Comparison of ENCODE assay signal across 8 cellular contexts in genomic region chr13:106565127-106565775, GRCh38. TPM values are rescaled to one million over a fixed set of nuclear protein-coding genes. Genes with fewer than 3 reads are reported as not detected.
DNase-seq lines count a peak whose midpoint lies in the region; ATAC-seq and TF ChIP-seq lines count a peak whose summit lies in the region.

No MANE protein-coding gene starts in this region.

- H3K36me3 ChIP-seq in breast epithelium, result no peaks in the 10 kb centered on the region

- TF ChIP-seq CTCF in CD4-positive, alpha-beta T cell (IDR thresholded peaks at IDR 0.05), result no peak
- TF ChIP-seq CTCF in breast epithelium (IDR thresholded peaks at IDR 0.05) (no peak), neural crest cell (conservative IDR thresholded peaks at IDR 0.05) (no peak)

- POLR2A ChIA-PET in CD4-positive, alpha-beta T cell (lab: Charles Lee), result interaction anchor here (0.8 to 3.6 kb wide), 2 partner anchors 26 to 30 kb away, joined by 3 to 35 read pairs; partner anchors contain the start of gene EFNB2

- intact Hi-C loops in CD4-positive, alpha-beta T cell (cut with DNase I, micrococcal nuclease), result loop anchor here in 1 of 2 experiments (5.0 kb wide), 1 partner anchor 1652 kb away; the partner anchor contains the start of genes ABHD13 and LIG4
- intact Hi-C loops in breast epithelium (cut with DNase I; ENCODE audit: low total_unique reads), result no loop called here

- no peaks in the 10 kb centered on the region for H3K27me3 Mint-ChIP-seq in CD4-positive, alpha-beta T cell
- H3K27me3 Mint-ChIP-seq in neural crest cell (ENCODE audit: low read depth), result no peaks in the 10 kb centered on the region

- no peak for TF ChIP-seq POLR2A in breast epithelium (IDR thresholded peaks at IDR 0.05)

- ATAC-seq in CD4-positive, alpha-beta T cell (ENCODE audit: poor library complexity), result no peak
- ATAC-seq in GM19395 (IDR thresholded peaks at IDR 0.05; ENCODE audit: unreplicated experiment), result no peak
- no peak for ATAC-seq in GM18502 (IDR thresholded peaks at IDR 0.05; ENCODE audit: poor library complexity, unreplicated experiment)

- peaks cover 0 to 25% of the 10 kb centered on the region in 2 donors for H3K4me1 ChIP-seq in breast epithelium

- H3K4me3 ChIP-seq in breast epithelium, result peak overlapping the region; percentile 40 to 96 (median 89)

- H3K4me1 Mint-ChIP-seq in CD4-positive, alpha-beta T cell (ENCODE audit: low read depth), result peaks cover 77% of the 10 kb centered on the region
- peaks cover 72% of the 10 kb centered on the region for H3K4me1 Mint-ChIP-seq in neural crest cell

- CTCF ChIA-PET in CD4-positive, alpha-beta T cell (lab: Charles Lee), result interaction anchor here (2.3 kb wide), 1 partner anchor 29 kb away, joined by 9 read pairs; no protein-coding TSS in a partner anchor

- in situ Hi-C loops in KBM-7 (cut with MboI; ENCODE audit: low pct_unique_long_range_greater_than_20kb, low sequenced_read_pairs), result loop anchor here (25.0 kb wide), 1 partner anchor 347 kb away; no protein-coding TSS in a partner anchor

- H3K4me3 Mint-ChIP-seq in CD4-positive, alpha-beta T cell, result peak overlapping the region; percentile 94
- peak overlapping the region; percentile 98 for H3K4me3 Mint-ChIP-seq in neural crest cell

- DNase-seq in CD4-positive, alpha-beta T cell, result no peak
- peak; percentile 61 for DNase-seq in KBM-7
- DNase-seq in breast epithelium (ENCODE audit: low spot score in 2 of 2), result no peak
- DNase-seq in neural crest cell (ENCODE audit: low read depth, low spot score), result no peak
- DNase-seq in activated CD4-positive, CD25-positive, alpha-beta regulatory T cell (lab: John Stamatoyannopoulos, UW), result no peak
- no peak for DNase-seq in occipital lobe (lab: John Stamatoyannopoulos, UW)

- H3K9me3 ChIP-seq in CD4-positive, alpha-beta T cell (ENCODE audit: control insufficient read depth, low read length), result no peaks in the 10 kb centered on the region
- no peaks in the 10 kb centered on the region for H3K9me3 ChIP-seq in breast epithelium

- H3K36me3 Mint-ChIP-seq in CD4-positive, alpha-beta T cell (ENCODE audit: low read depth), result peaks cover 28% of the 10 kb centered on the region
- peaks cover 3% of the 10 kb centered on the region for H3K36me3 Mint-ChIP-seq in neural crest cell (ENCODE audit: low read depth)

- H3K27me3 ChIP-seq in CD4-positive, alpha-beta T cell (ENCODE audit: control insufficient read depth, insufficient read depth, low read length), result no peaks in the 10 kb centered on the region
- H3K27me3 ChIP-seq in breast epithelium, result no peaks in the 10 kb centered on the region

- H3K27ac Mint-ChIP-seq in CD4-positive, alpha-beta T cell, result peak overlapping the region; percentile 92
- peak overlapping the region; percentile 6 for H3K27ac Mint-ChIP-seq in neural crest cell (ENCODE audit: unreplicated experiment)

- H3K27ac ChIP-seq in CD4-positive, alpha-beta T cell (ENCODE audit: low read depth, low read length), result no peak overlapping the region
- no peak overlapping the region for H3K27ac ChIP-seq in breast epithelium

- no peaks in the 10 kb centered on the region for H3K9me3 Mint-ChIP-seq in CD4-positive, alpha-beta T cell
- H3K9me3 Mint-ChIP-seq in neural crest cell, result peaks cover under 1% of the 10 kb centered on the region

RNA-seq across cellular contexts. Expression of gene ARGLU1, which starts 2.7 kb away (rescaled TPM):
- 100 to 1,000 TPM; 146 to 152 TPM for total RNA-seq in CD4-positive, alpha-beta T cell
- 100 to 1,000 TPM; 122 to 181 (median 136) TPM for total RNA-seq in breast epithelium
- total RNA-seq in neural crest cell, result 142 and 148 TPM in 2 replicates
- 160 TPM for total RNA-seq in occipital lobe

RNA-seq across cellular contexts. Expression of gene EFNB2, which starts 29.8 kb away (rescaled TPM):
- total RNA-seq in CD4-positive, alpha-beta T cell, result under 1 TPM; 0.20 to 0.36 TPM
- total RNA-seq in breast epithelium, result 10 to 100 TPM in 2 of 3 donors, 1 to 10 TPM in 1; 9.4 to 15.7 (median 15.2) TPM
- 79.4 and 83.1 TPM in 2 replicates for total RNA-seq in neural crest cell
- total RNA-seq in occipital lobe, result 82.8 TPM

Comparison
In these comparisons a context has a peak if more than half of its experiments do, and no peak if none do; other contexts are left out.
1. RNA of gene EFNB2, which starts 29.8 kb away (total RNA-seq): 82.8 TPM in occipital lobe (single experiment), 79.4 to 83.1 TPM in neural crest cell and 9.4 to 15.7 TPM in breast epithelium; 0.20 to 0.36 TPM in CD4-positive, alpha-beta T cell; every median in the first group is over 4 times any median in the second.